In genomic region chr1:15288173-15288926, GRCh38 we compare ENCODE assay signal across 10 cellular contexts. TPM values are rescaled to one million over a fixed set of nuclear protein-coding genes. Genes with fewer than 3 reads are reported as not detected.
DNase-seq lines count a peak whose midpoint lies in the region; ATAC-seq and TF ChIP-seq lines count a peak whose summit lies in the region.
"Had no signal": no experiment of that assay in that cellular context is flagged by ENCODE, and none has a peak within 500 bp of the region (broad histone marks: within the 10 kb centered on the region; RNA-seq: fewer than 3 reads in every experiment).

No MANE protein-coding gene starts in this region.

- H3K4me2 ChIP-seq in mesenchymal stem cell (ENCODE audit: low read length, poor library complexity, severe bottlenecking) = no peak overlapping the region
- H3K4me2 ChIP-seq: BLaER1 treated with 17β-estradiol and CSF1 and Interleukin-3, amounts not matched to agents 10 nM and 100 nM had no signal

- ATAC-seq in HG02970 (IDR thresholded peaks at IDR 0.05; ENCODE audit: low FRiP score, unreplicated experiment) = no peak
- ATAC-seq in stimulated activated naive CD8-positive, alpha-beta T cell treated with anti-CD3 and anti-CD28 coated beads, Interleukin-15, amount 100 ng/mL, for 72 hours = no peak

- peaks cover 13% of the 10 kb centered on the region for H3K4me1 Mint-ChIP-seq in stimulated activated naive CD8-positive, alpha-beta T cell treated with anti-CD3 and anti-CD28 coated beads, Interleukin-15, amount 100 ng/mL, for 72 hours
- H3K4me1 Mint-ChIP-seq: neural crest cell had no signal

- 0 out of 2 replicates have a peak, but pooled peaks have one; percentile 33 for TF ChIP-seq CTCF in WERI-Rb-1 (IDR thresholded peaks at IDR 0.05; ENCODE audit: low read depth, low read length)

- H3K27ac Mint-ChIP-seq in stimulated activated naive CD8-positive, alpha-beta T cell treated with anti-CD3 and anti-CD28 coated beads, Interleukin-15, amount 100 ng/mL, for 72 hours = no peak overlapping the region
- H3K27ac Mint-ChIP-seq: activated CD4-positive, alpha-beta memory T cell treated with anti-CD3 and anti-CD28 coated beads for 36 hours had no signal

- H3K36me3 ChIP-seq in WERI-Rb-1 (no peaks in the 10 kb centered on the region), mesenchymal stem cell (ENCODE audit: control insufficient read depth in 1 of 2, insufficient read depth in 2 of 2, low read depth in 1 of 2, low read length in 2 of 2) (no peaks in the 10 kb centered on the region)
- H3K36me3 ChIP-seq: BLaER1 treated with 17β-estradiol and CSF1 and Interleukin-3, amounts not matched to agents 10 nM and 100 nM had no signal

- no peaks in the 10 kb centered on the region for H3K9me3 ChIP-seq in WERI-Rb-1 (ENCODE audit: severe bottlenecking)
- no peaks in the 10 kb centered on the region for H3K9me3 ChIP-seq in mesenchymal stem cell (ENCODE audit: control insufficient read depth, low read length)

- no peak overlapping the region for H3K9ac ChIP-seq in mesenchymal stem cell (ENCODE audit: low read length)
- H3K9ac ChIP-seq: BLaER1 treated with 17β-estradiol and CSF1 and Interleukin-3, amounts not matched to agents 10 nM and 100 nM had no signal

- H2BK15ac ChIP-seq in mesenchymal stem cell (ENCODE audit: low read depth, poor library complexity, severe bottlenecking) = no peak overlapping the region

- H2BK12ac ChIP-seq in mesenchymal stem cell (ENCODE audit: low read length in 2 of 2) = no peak overlapping the region

- no peak overlapping the region for H4K91ac ChIP-seq in mesenchymal stem cell (ENCODE audit: low read length)

- H2BK5ac ChIP-seq in mesenchymal stem cell (ENCODE audit: low read depth, low read length, poor library complexity, severe bottlenecking) = no peak overlapping the region

- no peak overlapping the region for H2AFZ ChIP-seq in mesenchymal stem cell (ENCODE audit: low read depth, low read length)

- 90% methylated on average over 10 of the region's 10 CpGs for WGBS in mesenchymal stem cell

- H3K14ac ChIP-seq in mesenchymal stem cell (ENCODE audit: low read length in 2 of 2) = no peak overlapping the region

- peak overlapping the region; percentile 20 for H4K8ac ChIP-seq in mesenchymal stem cell (ENCODE audit: low read length)

- no peaks in the 10 kb centered on the region for H3K79me1 ChIP-seq in mesenchymal stem cell (replicated peaks; ENCODE audit: low read length, poor library complexity, severe bottlenecking)

- no peak overlapping the region for H2AK5ac ChIP-seq in mesenchymal stem cell (ENCODE audit: low read length, severe bottlenecking)

- no peak overlapping the region for H2BK120ac ChIP-seq in mesenchymal stem cell (ENCODE audit: low read depth, low read length)

- H3K27ac ChIP-seq in WERI-Rb-1 (no peak overlapping the region), mesenchymal stem cell (ENCODE audit: low read length, poor library complexity, severe bottlenecking) (no peak overlapping the region)
- H3K27ac ChIP-seq: BLaER1 treated with 17β-estradiol and CSF1 and Interleukin-3, amounts not matched to agents 10 nM and 100 nM had no signal

- no peak overlapping the region for H3K23ac ChIP-seq in mesenchymal stem cell (ENCODE audit: low read length in 2 of 2)

- no peak overlapping the region for H3K18ac ChIP-seq in mesenchymal stem cell (ENCODE audit: low read depth in 1 of 2, low read length in 2 of 2)

- no peaks in the 10 kb centered on the region for H3K27me3 ChIP-seq in WERI-Rb-1 (ENCODE audit: insufficient read depth, low read depth, severe bottlenecking)
- H3K27me3 ChIP-seq in mesenchymal stem cell (ENCODE audit: control insufficient read depth in 1 of 2, insufficient read depth in 1 of 2, low read length in 2 of 2) = peaks cover 5 to 22% of the 10 kb centered on the region in 2 experiments
- H3K27me3 ChIP-seq: BLaER1 treated with 17β-estradiol and CSF1 and Interleukin-3, amounts not matched to agents 10 nM and 100 nM had no signal

- H3K27me3 Mint-ChIP-seq in stimulated activated naive CD8-positive, alpha-beta T cell treated with anti-CD3 and anti-CD28 coated beads, Interleukin-15, amount 100 ng/mL, for 72 hours = peaks cover 22% of the 10 kb centered on the region

- DNase-seq in EH (ENCODE audit: low read depth) (peak; percentile 9), NCI-H1694 (lab: John Stamatoyannopoulos, UW) (peak; percentile 33), WERI-Rb-1 (peak; percentile 15), mesenchymal stem cell (no peak), NAMALWA (ENCODE audit: low spot score) (no peak)
- no peak for DNase-seq in stimulated activated naive CD8-positive, alpha-beta T cell treated with anti-CD3 and anti-CD28 coated beads, Interleukin-15, amount 100 ng/mL, for 72 hours
- DNase-seq: activated CD4-positive, alpha-beta memory T cell treated with anti-CD3 and anti-CD28 coated beads for 36 hours had no signal

- peaks cover 2% of the 10 kb centered on the region for H3K4me1 ChIP-seq in mesenchymal stem cell (ENCODE audit: control insufficient read depth, insufficient read depth, low read depth, low read length)

- H3K4me3 Mint-ChIP-seq in stimulated activated naive CD8-positive, alpha-beta T cell treated with anti-CD3 and anti-CD28 coated beads, Interleukin-15, amount 100 ng/mL, for 72 hours = no peak overlapping the region
- H3K4me3 Mint-ChIP-seq: activated CD4-positive, alpha-beta memory T cell treated with anti-CD3 and anti-CD28 coated beads for 36 hours; neural crest cell had no signal

- H3K9me3 Mint-ChIP-seq in stimulated activated naive CD8-positive, alpha-beta T cell treated with anti-CD3 and anti-CD28 coated beads, Interleukin-15, amount 100 ng/mL, for 72 hours = peaks cover 8 to 10% of the 10 kb centered on the region in 2 donors
- H3K9me3 Mint-ChIP-seq: neural crest cell had no signal

- H3K4ac ChIP-seq in mesenchymal stem cell (ENCODE audit: low read depth in 1 of 2, low read length in 2 of 2) = no peak overlapping the region

- H3K4me3 ChIP-seq in WERI-Rb-1 (ENCODE audit: low read depth, low read length) (no peak overlapping the region), mesenchymal stem cell (ENCODE audit: insufficient read depth in 1 of 2, low read depth in 1 of 2, low read length in 2 of 2) (no peak overlapping the region)
- H3K4me3 ChIP-seq: BLaER1 treated with 17β-estradiol and CSF1 and Interleukin-3, amounts not matched to agents 10 nM and 100 nM had no signal

RNA-seq across cellular contexts. Expression of gene FHAD1, which starts 41.3 kb away (rescaled TPM):
- polyA plus RNA-seq in mesenchymal stem cell (2013, experiment 1 of 2) = 0.21 TPM
- 0.18 TPM for polyA plus RNA-seq in mesenchymal stem cell (2013, experiment 2 of 2)

Comparison
In these comparisons a context has a peak if more than half of its experiments do, and no peak if none do; other contexts are left out.
1. DNase-seq: peak in EH (single experiment), NCI-H1694 (single experiment) and WERI-Rb-1 (single experiment); none in mesenchymal stem cell (single experiment), stimulated activated naive CD8-positive, alpha-beta T cell treated with anti-CD3 and anti-CD28 coated beads, Interleukin-15, amount 100 ng/mL, for 72 hours (0 of 2) and NAMALWA (single experiment).